In the genomic region with DNA sequence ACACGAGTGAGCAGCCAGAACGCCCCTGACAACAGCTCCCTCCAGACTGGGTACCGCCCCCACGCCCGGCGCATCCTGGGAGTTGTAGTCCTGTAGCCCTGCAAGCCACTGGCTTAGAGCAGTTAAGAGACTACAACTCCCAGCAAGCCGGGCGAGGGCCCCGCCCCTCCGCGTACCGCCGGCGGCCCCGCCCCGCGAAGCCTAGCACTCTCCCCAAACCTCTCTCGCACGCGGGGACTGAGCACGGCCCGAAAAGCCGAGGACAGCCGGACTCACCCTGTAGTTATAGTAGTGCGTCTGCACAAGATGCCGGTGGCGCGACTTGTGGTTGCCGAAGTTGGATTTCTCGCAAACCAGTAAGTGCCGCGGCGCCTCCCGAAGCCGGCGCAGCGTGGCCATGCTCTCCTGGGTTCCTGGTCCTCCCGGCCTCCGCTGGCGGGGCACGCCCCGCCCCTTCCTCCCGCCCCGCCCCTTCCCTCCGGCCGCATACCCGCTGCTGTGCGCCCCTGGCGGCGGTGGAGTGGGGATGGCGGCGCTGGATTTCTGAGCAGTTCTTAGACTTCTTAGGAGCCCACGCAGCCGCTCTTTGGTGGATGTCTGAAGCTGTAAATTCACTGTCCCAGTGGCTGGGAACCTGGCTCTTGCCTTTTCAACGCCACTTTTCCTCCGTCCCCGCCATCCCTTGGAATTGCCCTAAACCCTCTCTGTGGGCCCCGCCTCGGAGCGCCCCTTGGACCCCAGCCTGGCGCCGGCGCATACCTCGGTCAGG, we compare ENCODE assay signal across 8 cellular contexts. TPM values are rescaled to one million over a fixed set of nuclear protein-coding genes. Genes with fewer than 3 reads are reported as not detected.
DNase-seq lines count a peak whose midpoint lies in the region; ATAC-seq and TF ChIP-seq lines count a peak whose summit lies in the region.

A gene with protein sequence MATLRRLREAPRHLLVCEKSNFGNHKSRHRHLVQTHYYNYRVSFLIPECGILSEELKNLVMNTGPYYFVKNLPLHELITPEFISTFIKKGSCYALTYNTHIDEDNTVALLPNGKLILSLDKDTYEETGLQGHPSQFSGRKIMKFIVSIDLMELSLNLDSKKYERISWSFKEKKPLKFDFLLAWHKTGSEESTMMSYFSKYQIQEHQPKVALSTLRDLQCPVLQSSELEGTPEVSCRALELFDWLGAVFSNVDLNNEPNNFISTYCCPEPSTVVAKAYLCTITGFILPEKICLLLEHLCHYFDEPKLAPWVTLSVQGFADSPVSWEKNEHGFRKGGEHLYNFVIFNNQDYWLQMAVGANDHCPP (minus strand): TSS at position 434 of the 769 bp plus-strand sequence. CDS start 35 bp downstream, at position 399.

- POLR2A ChIA-PET in SK-N-SH (lab: Yijun Ruan, JAX): interaction anchor here (0.6 to 1.5 kb wide), 4 partner anchors 47 to 1896 kb away, joined by 3 to 4 read pairs (median 3); a partner anchor contains a TSS

- no peaks in the 10 kb centered on the region for H3F3A ChIP-seq in SK-N-SH (replicated peaks; ENCODE audit: insufficient read depth)

- peak; percentile 93 for DNase-seq in GM10266 (ENCODE audit: extremely low spot score)
- peak; percentile 94 for DNase-seq in NCI-H1048 (lab: John Stamatoyannopoulos, UW)
- peak; percentile 96 for DNase-seq in SK-N-SH
- peak; percentile 99 for DNase-seq in glutamatergic neuron
- DNase-seq in osteocyte (ENCODE audit: extremely low spot score, unreplicated experiment): peak; percentile 99
- peak; percentile 97 for DNase-seq in thyroid gland

- 0% methylated on average over 21 of the region's 64 CpGs for WGBS in SK-N-SH (ENCODE audit: low lambda C conversion rate)
- WGBS in thyroid gland, 2 donors: 0% methylated on average over 6 to 15 of the region's 64 CpGs

- intact Hi-C loops in thyroid gland (cut with DNase I): no loop called here

- peak; percentile 21 for TF ChIP-seq RAD21 in SK-N-SH (IDR thresholded peaks at IDR 0.05; ENCODE audit: low read length)

- peak within 1 kb of the TSS; percentile 98 for H3K27ac Mint-ChIP-seq in activated naive CD8-positive, alpha-beta T cell
- H3K27ac Mint-ChIP-seq in glutamatergic neuron (ENCODE audit: unreplicated experiment) (peak within 1 kb of the TSS; percentile 52), osteocyte (ENCODE audit: unreplicated experiment) (peak within 1 kb of the TSS; percentile 98)

- TF ChIP-seq CTCF in GM10266 (IDR thresholded peaks at IDR 0.05; ENCODE audit: control insufficient read depth, insufficient read depth, low read depth, missing control alignments) (peak; percentile 83), SK-N-SH (IDR thresholded peaks at IDR 0.05) (peak; percentile 82), glutamatergic neuron (IDR thresholded peaks at IDR 0.05; ENCODE audit: partially characterized antibody, unreplicated experiment) (peak; percentile 91), osteocyte (IDR thresholded peaks at IDR 0.05) (peak; percentile 88), thyroid gland (IDR thresholded peaks at IDR 0.05) (peak; percentile 58 to 97 (median 74))

- H3K4me2 ChIP-seq in SK-N-SH: peak within 1 kb of the TSS; percentile 96

- H3K27me3 ChIP-seq in SK-N-SH (ENCODE audit: insufficient read depth) (no peaks in the 10 kb centered on the region), thyroid gland (no peaks in the 10 kb centered on the region)

- H3K4me1 ChIP-seq in SK-N-SH (ENCODE audit: control insufficient read depth in 1 of 2, insufficient read depth in 2 of 2, low read depth in 1 of 2, low read length in 1 of 2): peaks cover 0 to 2% of the 10 kb centered on the region in 2 experiments; a peak in 2 of 4 replicates
- peaks cover 0 to 6% of the 10 kb centered on the region in 2 donors for H3K4me1 ChIP-seq in thyroid gland

- peaks cover 16% of the 10 kb centered on the region for H3K36me3 Mint-ChIP-seq in activated naive CD8-positive, alpha-beta T cell
- H3K36me3 Mint-ChIP-seq in glutamatergic neuron (ENCODE audit: unreplicated experiment) (no peaks in the 10 kb centered on the region), osteocyte (ENCODE audit: unreplicated experiment) (peaks cover 3% of the 10 kb centered on the region)

- TF ChIP-seq POLR2A in thyroid gland (IDR thresholded peaks at IDR 0.05): peak in 1 of 2 donors; percentile 31

- CTCF ChIA-PET in SK-N-SH (lab: Yijun Ruan, JAX): interaction anchor here (0.6 to 1.9 kb wide), 8 partner anchors 9 to 544 kb away, joined by 3 to 5 read pairs (median 3); no protein-coding TSS in a partner anchor

- no peaks in the 10 kb centered on the region for H3K9me3 Mint-ChIP-seq in activated naive CD8-positive, alpha-beta T cell (ENCODE audit: low read depth)
- no peaks in the 10 kb centered on the region for H3K9me3 Mint-ChIP-seq in glutamatergic neuron (ENCODE audit: unreplicated experiment)
- no peaks in the 10 kb centered on the region for H3K9me3 Mint-ChIP-seq in osteocyte (ENCODE audit: unreplicated experiment)

- ATAC-seq in HG02588 (IDR thresholded peaks at IDR 0.05; ENCODE audit: unreplicated experiment): peak; percentile 93

- H3K9me3 ChIP-seq in SK-N-SH: no peaks in the 10 kb centered on the region
- H3K9me3 ChIP-seq in thyroid gland: no peaks in the 10 kb centered on the region

- no peaks in the 10 kb centered on the region for H4K20me1 ChIP-seq in SK-N-SH (ENCODE audit: insufficient read depth)

- H3K36me3 ChIP-seq in SK-N-SH (replicated peaks in 1 of 2; ENCODE audit: control insufficient read depth in 1 of 2, insufficient read depth in 2 of 2, low read length in 1 of 2): peaks cover 16 to 21% of the 10 kb centered on the region in 2 experiments
- H3K36me3 ChIP-seq in thyroid gland: peaks cover 0 to 9% of the 10 kb centered on the region in 2 donors

- H2AFZ ChIP-seq in SK-N-SH (ENCODE audit: low read depth): peak within 1 kb of the TSS; percentile 99

- no peaks in the 10 kb centered on the region for H3K9me2 ChIP-seq in SK-N-SH

- peak within 1 kb of the TSS; percentile 94 for H3K4me3 Mint-ChIP-seq in activated naive CD8-positive, alpha-beta T cell
- peak within 1 kb of the TSS; percentile 91 for H3K4me3 Mint-ChIP-seq in glutamatergic neuron (ENCODE audit: unreplicated experiment)
- H3K4me3 Mint-ChIP-seq in osteocyte (ENCODE audit: unreplicated experiment): peak within 1 kb of the TSS; percentile 92

- no peaks in the 10 kb centered on the region for H3K79me2 ChIP-seq in SK-N-SH (ENCODE audit: insufficient read depth)

- no peaks in the 10 kb centered on the region for H3K27me3 Mint-ChIP-seq in activated naive CD8-positive, alpha-beta T cell
- peaks cover 1% of the 10 kb centered on the region for H3K27me3 Mint-ChIP-seq in glutamatergic neuron (ENCODE audit: unreplicated experiment)
- no peaks in the 10 kb centered on the region for H3K27me3 Mint-ChIP-seq in osteocyte (ENCODE audit: unreplicated experiment)

- H3K4me3 ChIP-seq in SK-N-SH (ENCODE audit: low read depth in 2 of 2, low read length in 1 of 2): peak within 1 kb of the TSS; percentile 51 to 76
- H3K4me3 ChIP-seq in thyroid gland (replicated peaks in 1 of 3): peak within 1 kb of the TSS in 2 of 3 donors; percentile 37 to 54

- TF ChIP-seq EP300 in SK-N-SH (IDR thresholded peaks at IDR 0.05; ENCODE audit: borderline replicate concordance in 1 of 2, low read depth in 1 of 2, low read length in 1 of 2): no peak

- H3K9ac ChIP-seq in SK-N-SH: peak within 1 kb of the TSS; percentile 80

- H3K27ac ChIP-seq in SK-N-SH (ENCODE audit: low read depth in 2 of 2, low read length in 1 of 2): peak within 1 kb of the TSS; percentile 74 to 87
- peak within 1 kb of the TSS; percentile 53 to 80 (median 77) for H3K27ac ChIP-seq in thyroid gland

- H3K4me1 Mint-ChIP-seq in activated naive CD8-positive, alpha-beta T cell (ENCODE audit: low read depth): peaks cover 17% of the 10 kb centered on the region
- H3K4me1 Mint-ChIP-seq in glutamatergic neuron (ENCODE audit: low read depth, unreplicated experiment) (no peaks in the 10 kb centered on the region), osteocyte (ENCODE audit: unreplicated experiment) (peaks cover 13% of the 10 kb centered on the region)

TF ChIP-seq in SK-N-SH, 30 proteins besides CTCF, POLR2A, EP300 and RAD21 (continues in another document):
- no peak for TF ChIP-seq ELF1 (IDR thresholded peaks at IDR 0.05)
- no peak for TF ChIP-seq JUND (IDR thresholded peaks at IDR 0.05)
- peak; percentile 75 for TF ChIP-seq YY1 (IDR thresholded peaks at IDR 0.05; ENCODE audit: low read depth)
- peak; percentile 24; the same call in 1 of the 2 replicates for TF ChIP-seq SIN3A (IDR thresholded peaks at IDR 0.05; ENCODE audit: borderline replicate concordance, low read depth, low read length)
- TF ChIP-seq RXRA (IDR thresholded peaks at IDR 0.05; ENCODE audit: borderline replicate concordance, low read depth): no peak
- TF ChIP-seq, protein P1, sequence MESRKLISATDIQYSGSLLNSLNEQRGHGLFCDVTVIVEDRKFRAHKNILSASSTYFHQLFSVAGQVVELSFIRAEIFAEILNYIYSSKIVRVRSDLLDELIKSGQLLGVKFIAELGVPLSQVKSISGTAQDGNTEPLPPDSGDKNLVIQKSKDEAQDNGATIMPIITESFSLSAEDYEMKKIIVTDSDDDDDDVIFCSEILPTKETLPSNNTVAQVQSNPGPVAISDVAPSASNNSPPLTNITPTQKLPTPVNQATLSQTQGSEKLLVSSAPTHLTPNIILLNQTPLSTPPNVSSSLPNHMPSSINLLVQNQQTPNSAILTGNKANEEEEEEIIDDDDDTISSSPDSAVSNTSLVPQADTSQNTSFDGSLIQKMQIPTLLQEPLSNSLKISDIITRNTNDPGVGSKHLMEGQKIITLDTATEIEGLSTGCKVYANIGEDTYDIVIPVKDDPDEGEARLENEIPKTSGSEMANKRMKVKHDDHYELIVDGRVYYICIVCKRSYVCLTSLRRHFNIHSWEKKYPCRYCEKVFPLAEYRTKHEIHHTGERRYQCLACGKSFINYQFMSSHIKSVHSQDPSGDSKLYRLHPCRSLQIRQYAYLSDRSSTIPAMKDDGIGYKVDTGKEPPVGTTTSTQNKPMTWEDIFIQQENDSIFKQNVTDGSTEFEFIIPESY (IDR thresholded peaks at IDR 0.05; ENCODE audit: borderline replicate concordance, low read depth): no peak
- peak; percentile 83 for TF ChIP-seq CHD2 (IDR thresholded peaks at IDR 0.05; ENCODE audit: low read length, partially characterized antibody)
- TF ChIP-seq NRF1 (IDR thresholded peaks at IDR 0.05; ENCODE audit: low read depth, low read length): peak; percentile 32; the same call in 1 of the 2 replicates
- peak; percentile 96 for TF ChIP-seq MXI1 (IDR thresholded peaks at IDR 0.05; ENCODE audit: low read depth, low read length)
- TF ChIP-seq FOXM1 (IDR thresholded peaks at IDR 0.05; ENCODE audit: low read depth): no peak
- TF ChIP-seq, protein P2, sequence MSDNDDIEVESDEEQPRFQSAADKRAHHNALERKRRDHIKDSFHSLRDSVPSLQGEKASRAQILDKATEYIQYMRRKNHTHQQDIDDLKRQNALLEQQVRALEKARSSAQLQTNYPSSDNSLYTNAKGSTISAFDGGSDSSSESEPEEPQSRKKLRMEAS (IDR thresholded peaks at IDR 0.05; ENCODE audit: low read depth): peak; percentile 99

RNA-seq across cellular contexts. Expression of the gene that starts here (rescaled TPM):
- 8.3 and 9.8 TPM in 2 replicates for polyA plus RNA-seq in SK-N-SH (2012; rRNA removed)
- 13.2 and 14.1 TPM in 2 replicates for polyA plus RNA-seq in SK-N-SH (2012; cell fraction: cytosol; rRNA removed)
- 3.9 and 9.2 TPM in 2 replicates for polyA plus RNA-seq in SK-N-SH (2012; cell fraction: nucleus; rRNA removed)
- total RNA-seq in glutamatergic neuron (ENCODE audit: unreplicated experiment) (6.9 TPM), osteocyte (4.2 and 5.6 TPM in 2 replicates), thyroid gland (10 to 100 TPM in 1 of 4 donors, 1 to 10 TPM in 3; 5.0 to 14.2 (median 8.5) TPM)

Comparison
In these comparisons a context has a peak if more than half of its experiments do, and no peak if none do; other contexts are left out.
1. Peak in every context shown above with its lines: DNase-seq, ATAC-seq, H3K4me3 ChIP-seq and H3K27ac ChIP-seq.